14 cellular contexts compared by ENCODE assay signal in genomic region chr16:23026777-23027362, GRCh38.
DNase-seq lines count a peak whose midpoint lies in the region; ATAC-seq and TF ChIP-seq lines count a peak whose summit lies in the region.
"Had no signal": no experiment of that assay in that cellular context is flagged by ENCODE, and none has a peak within 500 bp of the region (broad histone marks: within the 10 kb centered on the region; RNA-seq: fewer than 3 reads in every experiment).

No MANE protein-coding gene starts in this region.

- no peak overlapping the region for H3K4me3 Mint-ChIP-seq in CD8-positive, alpha-beta T cell
- H3K4me3 Mint-ChIP-seq in activated naive CD8-positive, alpha-beta T cell treated with anti-CD3 and anti-CD28 coated beads for 36 hours = no peak overlapping the region
- H3K4me3 Mint-ChIP-seq: naive thymus-derived CD8-positive, alpha-beta T cell had no signal

- H3K4me2 ChIP-seq in mammary epithelial cell (ENCODE audit: insufficient read depth, low read depth, low read length) = no peak overlapping the region

- intact Hi-C loops in mammary epithelial cell (cut with micrococcal nuclease) = no loop called here
- intact Hi-C loops in CD8-positive, alpha-beta T cell (cut with DNase I, micrococcal nuclease) = loop anchor here in 1 of 2 experiments (1.0 kb wide), 1 partner anchor 16 kb away; no protein-coding TSS in a partner anchor

- no peak overlapping the region for H2AFZ ChIP-seq in mammary epithelial cell (ENCODE audit: low read depth, low read length)

- WGBS in mammary epithelial cell (ENCODE audit: low coverage, missing lambda C conversion rate) = 53% methylated on average over 4 of the region's 4 CpGs
- 31% methylated on average over 4 of the region's 4 CpGs for WGBS in liver

- peaks cover 24% of the 10 kb centered on the region for H3K27me3 Mint-ChIP-seq in CD8-positive, alpha-beta T cell (ENCODE audit: low read depth)
- H3K27me3 Mint-ChIP-seq in activated naive CD8-positive, alpha-beta T cell treated with anti-CD3 and anti-CD28 coated beads for 36 hours = peaks cover 14% of the 10 kb centered on the region

- no peak for ATAC-seq in CD8-positive, alpha-beta T cell
- ATAC-seq in GM19397 (IDR thresholded peaks at IDR 0.05; ENCODE audit: unreplicated experiment) = no peak
- ATAC-seq: esophagus mucosa; naive thymus-derived CD8-positive, alpha-beta T cell had no signal

- H3K27me3 ChIP-seq in mammary epithelial cell (ENCODE audit: insufficient read depth, low read length) = peaks cover 8% of the 10 kb centered on the region
- H3K27me3 ChIP-seq in liver (ENCODE audit: control insufficient read depth in 4 of 4, insufficient read depth in 4 of 4, low read length in 3 of 4) = peaks cover 0 to 3% (median 1%) of the 10 kb centered on the region in 4 donors
- H3K27me3 ChIP-seq in CD8-positive, alpha-beta T cell (ENCODE audit: insufficient read depth, low read length) = no peaks in the 10 kb centered on the region
- H3K27me3 ChIP-seq: vagina had no signal

- H4K20me1 ChIP-seq in mammary epithelial cell (ENCODE audit: insufficient read depth, low read length) = no peaks in the 10 kb centered on the region

- no peaks in the 10 kb centered on the region for H3K79me2 ChIP-seq in mammary epithelial cell (ENCODE audit: insufficient read depth, low read length)

- H3K9me3 ChIP-seq in mammary epithelial cell (replicated peaks; ENCODE audit: insufficient read depth, low read length) = no peaks in the 10 kb centered on the region
- H3K9me3 ChIP-seq in liver (ENCODE audit: control insufficient read depth in 4 of 4, low read length in 3 of 4) = no peaks in the 10 kb centered on the region
- no peaks in the 10 kb centered on the region for H3K9me3 ChIP-seq in CD8-positive, alpha-beta T cell (ENCODE audit: low read length)
- H3K9me3 ChIP-seq: vagina had no signal

- POLR2A ChIA-PET in CD8-positive, alpha-beta T cell (lab: Charles Lee) = no interaction called here

- H3K9ac ChIP-seq in mammary epithelial cell (ENCODE audit: insufficient read depth, low read length) = no peak overlapping the region
- no peak overlapping the region for H3K9ac ChIP-seq in liver (ENCODE audit: low read depth in 1 of 2, low read length in 2 of 2)

- no peak overlapping the region for H3K4me3 ChIP-seq in Jurkat, Clone E6-1 (ENCODE audit: low read length)
- no peak overlapping the region for H3K4me3 ChIP-seq in mammary epithelial cell (replicated peaks in 1 of 3; ENCODE audit: insufficient read depth in 1 of 3, low read depth in 2 of 3, low read length in 3 of 3)
- H3K4me3 ChIP-seq in liver (ENCODE audit: low read depth in 1 of 3, low read length in 3 of 3) = no peak overlapping the region
- no peak overlapping the region for H3K4me3 ChIP-seq in CD8-positive, alpha-beta T cell (ENCODE audit: low read depth, low read length)
- H3K4me3 ChIP-seq: vagina had no signal

- no peaks in the 10 kb centered on the region for H3K36me3 Mint-ChIP-seq in CD8-positive, alpha-beta T cell
- no peaks in the 10 kb centered on the region for H3K36me3 Mint-ChIP-seq in activated naive CD8-positive, alpha-beta T cell treated with anti-CD3 and anti-CD28 coated beads for 36 hours
- H3K36me3 Mint-ChIP-seq: naive thymus-derived CD8-positive, alpha-beta T cell had no signal

- dilution Hi-C loops in mammary epithelial cell (cut with HindIII; ENCODE audit: low sequenced_read_pairs) = loop anchor here (25.0 kb wide), 1 partner anchor 210 kb away; no protein-coding TSS in a partner anchor

- H3K4me1 Mint-ChIP-seq in CD8-positive, alpha-beta T cell (ENCODE audit: low read depth) = no peaks in the 10 kb centered on the region
- H3K4me1 Mint-ChIP-seq in activated naive CD8-positive, alpha-beta T cell treated with anti-CD3 and anti-CD28 coated beads for 36 hours = no peaks in the 10 kb centered on the region
- H3K4me1 Mint-ChIP-seq: naive thymus-derived CD8-positive, alpha-beta T cell had no signal

- BruUV-seq in mammary epithelial cell (replicated peaks; lab: Mats Ljungman, UMichigan) = no TSS peak

- TF ChIP-seq CTCF in mammary epithelial cell (conservative IDR thresholded peaks at IDR 0.05 in 1 of 2, IDR thresholded peaks at IDR 0.05 in 1 of 2; ENCODE audit: extremely low read depth in 1 of 2, insufficient read depth in 1 of 2, low read depth in 1 of 2, low read length in 2 of 2) (no peak), liver (IDR thresholded peaks at IDR 0.05; ENCODE audit: low read depth, low read length, missing input control) (no peak)
- no peak for TF ChIP-seq CTCF in CD8-positive, alpha-beta T cell (IDR thresholded peaks at IDR 0.05)

- no peak overlapping the region for H3K27ac Mint-ChIP-seq in CD8-positive, alpha-beta T cell
- H3K27ac Mint-ChIP-seq in activated naive CD8-positive, alpha-beta T cell treated with anti-CD3 and anti-CD28 coated beads for 36 hours = no peak overlapping the region

- no peaks in the 10 kb centered on the region for H3K4me1 ChIP-seq in mammary epithelial cell (ENCODE audit: insufficient read depth, low read length)
- H3K4me1 ChIP-seq in liver (ENCODE audit: control insufficient read depth in 4 of 4, insufficient read depth in 4 of 4, low read length in 3 of 4) = no peaks in the 10 kb centered on the region
- H3K4me1 ChIP-seq in CD8-positive, alpha-beta T cell (ENCODE audit: insufficient read depth, low read length) = no peaks in the 10 kb centered on the region
- H3K4me1 ChIP-seq: vagina had no signal

- H3K36me3 ChIP-seq in mammary epithelial cell (ENCODE audit: insufficient read depth, low read length) (no peaks in the 10 kb centered on the region), liver (ENCODE audit: control insufficient read depth in 4 of 4, insufficient read depth in 3 of 4, low read depth in 1 of 4, low read length in 3 of 4) (no peaks in the 10 kb centered on the region)
- H3K36me3 ChIP-seq in CD8-positive, alpha-beta T cell (ENCODE audit: insufficient read depth, low read length) = no peaks in the 10 kb centered on the region
- H3K36me3 ChIP-seq: vagina had no signal

- no peaks in the 10 kb centered on the region for H3K9me3 Mint-ChIP-seq in CD8-positive, alpha-beta T cell
- H3K9me3 Mint-ChIP-seq in activated naive CD8-positive, alpha-beta T cell treated with anti-CD3 and anti-CD28 coated beads for 36 hours = no peaks in the 10 kb centered on the region

- in situ Hi-C loops in mammary epithelial cell (cut with MboI; ENCODE audit: low sequenced_read_pairs in 2 of 2) = no loop called here

- H3K27ac ChIP-seq in mammary epithelial cell (ENCODE audit: insufficient read depth, low read depth, low read length) (no peak overlapping the region), liver (ENCODE audit: low read depth in 1 of 2, low read length in 2 of 2) (no peak overlapping the region)
- no peak overlapping the region for H3K27ac ChIP-seq in CD8-positive, alpha-beta T cell (ENCODE audit: low read depth, low read length)
- H3K27ac ChIP-seq: vagina had no signal

- peak; percentile 15 for DNase-seq in ELR (ENCODE audit: low read depth)
- peak; percentile 47 for DNase-seq in Jurkat, Clone E6-1 (ENCODE audit: low read depth, low spot score)
- DNase-seq in mammary epithelial cell = peak; percentile 34
- DNase-seq in CD8-positive, alpha-beta T cell = no peak
- DNase-seq in SK-N-DZ (ENCODE audit: low spot score) = no peak
- DNase-seq in activated naive CD8-positive, alpha-beta T cell treated with anti-CD3 and anti-CD28 coated beads for 36 hours = no peak
- DNase-seq: activated gamma-delta T cell treated with Interleukin-2 at 50 U/mL for 16 hours; GDM1; naive thymus-derived CD8-positive, alpha-beta T cell; NCI-H1694 treated with DMSO at 0.1 percent for 48 hours had no signal

- CTCF ChIA-PET in mammary epithelial cell (lab: Charles Lee; ENCODE audit: low non-redundant PET) = no interaction called here
- CTCF ChIA-PET in CD8-positive, alpha-beta T cell (lab: Charles Lee) = interaction anchor here (0.6 kb wide), 1 partner anchor 407 kb away, joined by 3 read pairs; no protein-coding TSS in a partner anchor

- no peak for TF ChIP-seq RAD21 in liver (IDR thresholded peaks at IDR 0.05)

TF ChIP-seq in liver, 16 proteins besides CTCF, POLR2A, EP300 and RAD21 (continues in another document):
- no peak for TF ChIP-seq HNF4A (conservative IDR thresholded peaks at IDR 0.05)
- TF ChIP-seq GABPA (IDR thresholded peaks at IDR 0.05 in 1 of 2, conservative IDR thresholded peaks at IDR 0.05 in 1 of 2) = no peak
- TF ChIP-seq REST (IDR thresholded peaks at IDR 0.05) = peak; percentile 98
- TF ChIP-seq FOXA1 (IDR thresholded peaks at IDR 0.05) = no peak
- no peak for TF ChIP-seq HNF4G (IDR thresholded peaks at IDR 0.05)

Comparison
In these comparisons a context has a peak if more than half of its experiments do, and no peak if none do; other contexts are left out.
1. DNase-seq: peak in ELR (single experiment), Jurkat, Clone E6-1 (single experiment) and mammary epithelial cell (single experiment); none in CD8-positive, alpha-beta T cell (0 of 7), SK-N-DZ (single experiment) and activated naive CD8-positive, alpha-beta T cell treated with anti-CD3 and anti-CD28 coated beads for 36 hours (single experiment).